Comparison of ENCODE assay signal across 14 cellular contexts in the genomic region with DNA sequence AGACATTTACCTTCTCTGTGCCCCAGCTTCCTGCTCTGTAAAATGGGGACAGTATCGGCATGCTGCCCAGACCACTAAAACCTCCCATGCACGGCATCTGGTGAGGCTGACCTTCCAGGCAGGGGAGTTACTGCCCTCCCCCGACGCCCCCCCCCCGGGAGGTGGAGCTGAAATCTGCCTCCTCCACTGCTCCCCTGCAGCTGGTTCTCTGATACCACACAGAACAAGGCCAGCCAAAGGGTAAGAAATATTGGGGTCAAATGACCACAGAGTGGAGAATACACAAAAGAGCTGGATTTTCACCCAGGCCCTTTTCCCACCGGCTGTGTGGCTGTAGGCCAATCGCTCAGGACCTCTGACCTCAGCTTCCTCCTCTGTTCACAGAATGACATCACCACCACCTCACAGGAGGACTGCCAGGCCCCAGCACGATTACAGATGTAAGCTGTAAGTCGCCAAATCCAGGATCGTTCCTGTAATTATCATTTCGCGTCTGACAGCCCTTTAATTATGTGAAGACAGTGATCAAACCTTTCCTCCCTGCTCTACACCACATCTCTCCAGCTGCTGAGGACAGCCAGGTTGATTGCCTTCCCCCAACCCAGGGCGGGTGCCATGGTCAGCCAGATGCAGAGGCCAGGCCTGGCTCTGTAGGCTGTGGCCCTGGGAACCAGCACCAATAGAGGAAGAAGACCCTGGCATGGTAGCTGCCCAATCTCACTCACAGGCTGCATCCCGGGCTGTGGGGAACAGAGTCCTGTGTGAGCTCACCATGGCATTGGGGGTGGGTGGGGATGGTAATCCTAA. TPM values are rescaled to one million over a fixed set of nuclear protein-coding genes. Genes with fewer than 3 reads are reported as not detected.
DNase-seq lines count a peak whose midpoint lies in the region; ATAC-seq and TF ChIP-seq lines count a peak whose summit lies in the region.
"Had no signal": no experiment of that assay in that cellular context is flagged by ENCODE, and none has a peak within 500 bp of the region (broad histone marks: within the 10 kb centered on the region; RNA-seq: fewer than 3 reads in every experiment).

No MANE protein-coding gene starts in this region.

- H3F3A ChIP-seq in neural progenitor cell (ENCODE audit: low read depth): no peaks in the 10 kb centered on the region

- H3K27me3 ChIP-seq in BLaER1 (no peaks in the 10 kb centered on the region), neural progenitor cell (no peaks in the 10 kb centered on the region)

- H3K4me3 Mint-ChIP-seq in neural progenitor cell: no peak overlapping the region
- H3K4me3 Mint-ChIP-seq: CD8-positive, alpha-beta memory T cell; naive thymus-derived CD8-positive, alpha-beta T cell had no signal

- H3K9me3 ChIP-seq in BLaER1: no peaks in the 10 kb centered on the region
- no peaks in the 10 kb centered on the region for H3K9me3 ChIP-seq in neural progenitor cell (ENCODE audit: low read depth)

- H2AFZ ChIP-seq in neural progenitor cell (replicated peaks): no peak overlapping the region

- H3K4me3 ChIP-seq in BLaER1 (no peak overlapping the region), fibroblast of villous mesenchyme (ENCODE audit: low read depth, low read length) (no peak overlapping the region), neural progenitor cell (no peak overlapping the region)

- H3K27me3 Mint-ChIP-seq in neural progenitor cell (ENCODE audit: insufficient read depth, low read depth): peaks cover 8% of the 10 kb centered on the region
- H3K27me3 Mint-ChIP-seq: naive thymus-derived CD8-positive, alpha-beta T cell had no signal

- peak overlapping the region; percentile 91 for H3K27ac Mint-ChIP-seq in neural progenitor cell

- TF ChIP-seq CTCF in fibroblast of villous mesenchyme (IDR thresholded peaks at IDR 0.05; ENCODE audit: insufficient read depth, low read depth, low read length) (no peak), neural progenitor cell (IDR thresholded peaks at IDR 0.05) (no peak)

- H3K36me3 ChIP-seq in BLaER1 (no peaks in the 10 kb centered on the region), neural progenitor cell (no peaks in the 10 kb centered on the region)

- peaks cover 3% of the 10 kb centered on the region for H3K36me3 Mint-ChIP-seq in neural progenitor cell

- H3K9ac ChIP-seq in BLaER1: no peak overlapping the region
- no peak overlapping the region for H3K9ac ChIP-seq in neural progenitor cell

- no peaks in the 10 kb centered on the region for H3K79me2 ChIP-seq in neural progenitor cell (ENCODE audit: low read depth)

- H4K20me1 ChIP-seq in BLaER1: no peaks in the 10 kb centered on the region
- H4K20me1 ChIP-seq in neural progenitor cell (ENCODE audit: low read depth): no peaks in the 10 kb centered on the region

- DNase-seq in OCI-M1 (lab: John Stamatoyannopoulos, UW) (peak; percentile 68), fibroblast of villous mesenchyme (ENCODE audit: low read depth) (peak; percentile 97), neural progenitor cell (ENCODE audit: low spot score) (no peak), middle frontal gyrus (ENCODE audit: extremely low spot score, low spot score) (no peak), GM19238 (ENCODE audit: insufficient read length, low spot score) (no peak), DMS79 (lab: John Stamatoyannopoulos, UW) (no peak)
- DNase-seq: CD8-positive, alpha-beta memory T cell; NCI-H524 had no signal

- H3K4me1 ChIP-seq in BLaER1 (peaks cover 51% of the 10 kb centered on the region), neural progenitor cell (peaks cover 42% of the 10 kb centered on the region)

- no peaks in the 10 kb centered on the region for H3K9me3 Mint-ChIP-seq in neural progenitor cell
- H3K9me3 Mint-ChIP-seq: CD8-positive, alpha-beta memory T cell; naive thymus-derived CD8-positive, alpha-beta T cell had no signal

- peaks cover 67% of the 10 kb centered on the region for H3K4me1 Mint-ChIP-seq in neural progenitor cell
- H3K4me1 Mint-ChIP-seq: CD8-positive, alpha-beta memory T cell had no signal

- H3K4me2 ChIP-seq in BLaER1: peak overlapping the region; percentile 61
- no peak overlapping the region for H3K4me2 ChIP-seq in neural progenitor cell

- no peak for ATAC-seq in activated CD4-positive, CD25-positive, alpha-beta regulatory T cell treated with anti-CD3 and anti-CD28 coated beads, Interleukin-2, amount 50 U/mL, for 24 hours
- ATAC-seq: esophagus mucosa; naive thymus-derived CD8-positive, alpha-beta T cell had no signal

- H3K27ac ChIP-seq in BLaER1 (no peak overlapping the region), neural progenitor cell (no peak overlapping the region)
- H3K27ac ChIP-seq: HL-60, VCaP had no signal

RNA-seq across cellular contexts. Expression of gene KLHL35, which starts 35.7 kb away (rescaled TPM):
- total RNA-seq in fibroblast of villous mesenchyme: 1.3 and 3.2 TPM in 2 replicates
- 1.2 and 1.5 TPM in 2 replicates for total RNA-seq in neural progenitor cell (ENCODE audit: low replicate concordance)

RNA-seq across cellular contexts. Expression of gene GDPD5, which starts 57.0 kb away (rescaled TPM):
- total RNA-seq in fibroblast of villous mesenchyme: 9.5 and 10.3 TPM in 2 replicates
- total RNA-seq in neural progenitor cell (ENCODE audit: low replicate concordance): 11.3 and 32.7 TPM in 2 replicates

Comparison
In these comparisons a context has a peak if more than half of its experiments do, and no peak if none do; other contexts are left out.
1. DNase-seq: peak in OCI-M1 (single experiment) and fibroblast of villous mesenchyme (single experiment); none in neural progenitor cell (single experiment), middle frontal gyrus (single experiment), GM19238 (single experiment) and DMS79 (single experiment).